ENCODE assay signal across 20 cellular contexts in the genomic region with DNA sequence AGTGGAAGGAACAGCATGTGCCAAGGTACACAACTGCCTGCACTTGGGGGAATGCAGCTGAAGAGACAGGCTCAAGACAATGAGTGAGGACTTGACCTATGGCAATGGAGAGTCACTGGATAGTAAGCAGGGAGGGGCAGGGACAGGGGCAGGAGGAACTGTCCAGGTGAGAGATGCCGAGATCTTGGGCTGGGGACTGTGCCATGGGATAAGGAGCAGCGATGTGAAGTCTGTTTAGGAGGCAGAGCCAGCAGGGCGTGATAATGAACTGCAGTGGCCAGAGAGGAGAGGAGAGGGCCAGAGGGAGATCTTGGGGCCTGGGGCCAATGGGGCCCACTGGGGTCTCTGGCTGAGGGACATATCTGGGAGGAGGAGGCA.
"Had no signal": no experiment of that assay in that cellular context is flagged by ENCODE, and none has a peak within 500 bp of the region (broad histone marks: within the 10 kb centered on the region; RNA-seq: fewer than 3 reads in every experiment).

No MANE protein-coding gene starts in this region.

- DNase-seq: activated CD4-positive, alpha-beta memory T cell treated with anti-CD3 and anti-CD28 coated beads, Interleukin-2, amount 10 ng/mL, durations not matched to agents 7 days and 5 days; activated CD4-positive, alpha-beta T cell treated with anti-CD3 and anti-CD28 coated beads for 48 hours; activated CD8-positive, alpha-beta memory T cell treated with anti-CD3 and anti-CD28 coated beads, Interleukin-2, amount 10 ng/mL, durations not matched to agents 7 days and 5 days; activated naive CD4-positive, alpha-beta T cell treated with anti-CD3 and anti-CD28 coated beads for 36 hours; amygdala; body of pancreas; dorsolateral prefrontal cortex; endodermal cell; foreskin keratinocyte; left cardiac atrium; mesendoderm; retina; spleen; stimulated activated CD4-positive, alpha-beta T cell treated with anti-CD3 and anti-CD28 coated beads, Interleukin-4, amount 100 ng/mL, for 4 hours; stimulated activated naive CD4-positive, alpha-beta T cell treated with Interleukin-2 at 50 U/mL for 16 hours; T-helper 17 cell; thyroid gland had no signal

- H3K4me3 Mint-ChIP-seq: activated CD4-positive, alpha-beta memory T cell treated with anti-CD3 and anti-CD28 coated beads, Interleukin-2, amount 10 ng/mL, durations not matched to agents 7 days and 5 days; activated CD8-positive, alpha-beta memory T cell treated with anti-CD3 and anti-CD28 coated beads, Interleukin-2, amount 10 ng/mL, durations not matched to agents 7 days and 5 days; activated naive CD4-positive, alpha-beta T cell treated with anti-CD3 and anti-CD28 coated beads for 36 hours; endodermal cell; nephron; T-helper 17 cell; WTC11 had no signal

- H3K4me1 Mint-ChIP-seq: activated CD4-positive, alpha-beta memory T cell treated with anti-CD3 and anti-CD28 coated beads, Interleukin-2, amount 10 ng/mL, durations not matched to agents 7 days and 5 days; activated CD8-positive, alpha-beta memory T cell treated with anti-CD3 and anti-CD28 coated beads, Interleukin-2, amount 10 ng/mL, durations not matched to agents 7 days and 5 days had no signal

- ATAC-seq: activated CD8-positive, alpha-beta memory T cell treated with anti-CD3 and anti-CD28 coated beads, Interleukin-2, amount 10 ng/mL, durations not matched to agents 7 days and 5 days; body of pancreas; foreskin keratinocyte; T-helper 17 cell; WTC11 had no signal

- H3K27ac Mint-ChIP-seq: activated CD4-positive, alpha-beta memory T cell treated with anti-CD3 and anti-CD28 coated beads, Interleukin-2, amount 10 ng/mL, durations not matched to agents 7 days and 5 days; activated CD8-positive, alpha-beta memory T cell treated with anti-CD3 and anti-CD28 coated beads, Interleukin-2, amount 10 ng/mL, durations not matched to agents 7 days and 5 days; activated naive CD4-positive, alpha-beta T cell treated with anti-CD3 and anti-CD28 coated beads for 36 hours; endodermal cell; nephron; T-helper 17 cell had no signal

- H3K27me3 Mint-ChIP-seq: activated CD4-positive, alpha-beta memory T cell treated with anti-CD3 and anti-CD28 coated beads, Interleukin-2, amount 10 ng/mL, durations not matched to agents 7 days and 5 days; activated CD8-positive, alpha-beta memory T cell treated with anti-CD3 and anti-CD28 coated beads, Interleukin-2, amount 10 ng/mL, durations not matched to agents 7 days and 5 days; T-helper 17 cell had no signal

- H3K36me3 Mint-ChIP-seq: activated CD8-positive, alpha-beta memory T cell treated with anti-CD3 and anti-CD28 coated beads, Interleukin-2, amount 10 ng/mL, durations not matched to agents 7 days and 5 days; WTC11 had no signal

- H3K27ac ChIP-seq: body of pancreas, dorsolateral prefrontal cortex, foreskin keratinocyte, hepatocyte, spleen, thyroid gland had no signal

- H3K9me3 Mint-ChIP-seq: activated CD4-positive, alpha-beta memory T cell treated with anti-CD3 and anti-CD28 coated beads, Interleukin-2, amount 10 ng/mL, durations not matched to agents 7 days and 5 days; activated naive CD4-positive, alpha-beta T cell treated with anti-CD3 and anti-CD28 coated beads for 36 hours; endodermal cell; nephron; WTC11 had no signal
